In the genomic region with DNA sequence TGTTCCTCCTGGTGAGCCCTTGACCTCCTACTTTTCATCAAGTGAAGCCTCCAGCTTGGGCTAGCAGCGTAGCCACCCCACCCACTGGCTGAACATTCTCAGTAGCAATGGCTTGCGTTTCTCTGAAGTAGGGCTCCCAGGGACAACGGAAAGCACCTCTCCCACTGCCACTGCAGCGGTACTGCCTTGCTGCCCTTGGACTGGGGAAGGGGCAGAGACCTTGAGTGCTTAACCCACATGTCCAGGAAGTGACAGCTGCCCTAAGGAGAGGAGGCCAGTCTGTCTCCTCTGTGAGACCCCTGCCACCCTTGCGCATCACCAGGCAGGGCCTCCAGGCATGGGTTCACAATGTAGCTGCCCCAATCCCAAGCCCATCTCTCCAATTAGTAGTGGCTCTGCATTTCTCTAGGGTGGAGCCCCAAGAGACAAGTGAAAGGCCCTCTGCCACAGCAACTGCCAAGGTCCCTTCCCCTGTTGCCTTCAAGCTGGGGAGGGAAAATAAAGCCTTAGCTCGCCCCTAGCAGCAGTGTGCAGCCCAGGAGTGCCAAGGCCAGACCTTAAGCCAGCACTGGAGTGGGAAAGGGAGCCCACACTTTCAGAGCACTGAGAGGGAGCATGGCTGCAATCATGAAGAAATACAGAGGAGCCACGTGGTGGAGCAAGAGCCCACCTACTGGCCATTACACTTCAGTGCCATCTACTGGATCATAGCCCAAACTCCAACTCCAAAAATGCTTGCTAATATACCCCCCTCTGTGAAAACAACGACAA, we compare ENCODE assay signal across 1 cellular context.
TF ChIP-seq lines count a peak whose summit lies in the region.

No MANE protein-coding gene starts in this region.

TF ChIP-seq in WTC11, 78 proteins besides CTCF, POLR2A, EP300 and RAD21 (continued from another document):
- TF ChIP-seq ATF2 (CRISPR knock-in tag; IDR thresholded peaks at IDR 0.05; ENCODE audit: borderline replicate concordance, low read depth) = no peak
- TF ChIP-seq NR2C2 (CRISPR knock-in tag; IDR thresholded peaks at IDR 0.05) = no peak
- no peak for TF ChIP-seq ZNF138 (CRISPR knock-in tag; conservative IDR thresholded peaks at IDR 0.05)
- TF ChIP-seq JAZF1 (CRISPR knock-in tag; IDR thresholded peaks at IDR 0.05) = no peak
